1 cellular context compared by ENCODE assay signal in the genomic region with DNA sequence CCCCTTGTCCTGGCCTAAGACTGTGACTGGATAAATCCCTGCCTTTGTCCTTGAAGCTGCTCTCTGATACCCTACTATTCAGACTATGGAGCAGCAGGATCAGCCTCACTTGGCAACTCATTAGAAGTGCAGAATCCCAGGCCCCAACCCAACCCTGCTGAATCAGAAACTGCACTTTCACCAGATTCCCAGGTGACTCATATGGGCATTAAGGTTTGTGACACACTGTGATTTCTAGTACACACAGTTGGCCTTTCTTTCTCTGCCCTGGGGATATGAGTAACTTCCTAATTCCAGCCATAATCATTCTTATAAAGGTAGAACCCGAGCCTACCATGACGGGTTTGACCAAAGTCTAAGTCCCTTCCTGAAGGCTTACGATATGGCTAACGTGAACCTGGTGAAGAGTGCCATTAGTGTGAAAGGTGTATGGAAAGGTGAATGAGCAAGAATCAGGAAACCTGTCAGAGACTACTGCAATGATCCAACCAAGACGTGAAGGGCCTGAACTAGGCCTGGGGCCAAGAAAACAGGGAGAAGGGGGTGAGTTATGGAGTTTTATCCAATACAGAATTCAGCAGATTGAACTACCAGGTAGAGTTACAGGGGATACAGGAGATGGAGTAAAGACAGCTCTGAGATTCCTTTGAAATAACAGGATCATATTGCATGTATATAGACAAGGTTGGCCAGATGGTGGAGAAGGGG.
TF ChIP-seq lines count a peak whose summit lies in the region.

No MANE protein-coding gene starts in this region.

TF ChIP-seq in A549, 52 proteins besides CTCF, POLR2A, EP300 and RAD21 (continued from another document):
- TF ChIP-seq HOXB5 (CRISPR knock-in tag; IDR thresholded peaks at IDR 0.05) = no peak
- TF ChIP-seq, protein P1, sequence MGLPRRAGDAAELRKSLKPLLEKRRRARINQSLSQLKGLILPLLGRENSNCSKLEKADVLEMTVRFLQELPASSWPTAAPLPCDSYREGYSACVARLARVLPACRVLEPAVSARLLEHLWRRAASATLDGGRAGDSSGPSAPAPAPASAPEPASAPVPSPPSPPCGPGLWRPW (IDR thresholded peaks at IDR 0.05) = peak; percentile 13; the same call in 1 of the 2 replicates
- TF ChIP-seq RNF2 (IDR thresholded peaks at IDR 0.05; ENCODE audit: borderline replicate concordance, low read depth) = no peak
- TF ChIP-seq, protein P2, sequence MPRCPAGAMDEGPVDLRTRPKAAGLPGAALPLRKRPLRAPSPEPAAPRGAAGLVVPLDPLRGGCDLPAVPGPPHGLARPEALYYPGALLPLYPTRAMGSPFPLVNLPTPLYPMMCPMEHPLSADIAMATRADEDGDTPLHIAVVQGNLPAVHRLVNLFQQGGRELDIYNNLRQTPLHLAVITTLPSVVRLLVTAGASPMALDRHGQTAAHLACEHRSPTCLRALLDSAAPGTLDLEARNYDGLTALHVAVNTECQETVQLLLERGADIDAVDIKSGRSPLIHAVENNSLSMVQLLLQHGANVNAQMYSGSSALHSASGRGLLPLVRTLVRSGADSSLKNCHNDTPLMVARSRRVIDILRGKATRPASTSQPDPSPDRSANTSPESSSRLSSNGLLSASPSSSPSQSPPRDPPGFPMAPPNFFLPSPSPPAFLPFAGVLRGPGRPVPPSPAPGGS (IDR thresholded peaks at IDR 0.05) = peak; percentile 75; the same call in 1 of the 3 replicates
- no peak for TF ChIP-seq HEYL (CRISPR knock-in tag; IDR thresholded peaks at IDR 0.05)
- TF ChIP-seq, protein P3, sequence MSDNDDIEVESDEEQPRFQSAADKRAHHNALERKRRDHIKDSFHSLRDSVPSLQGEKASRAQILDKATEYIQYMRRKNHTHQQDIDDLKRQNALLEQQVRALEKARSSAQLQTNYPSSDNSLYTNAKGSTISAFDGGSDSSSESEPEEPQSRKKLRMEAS (IDR thresholded peaks at IDR 0.05) = peak; percentile 83
- peak; percentile 91 for TF ChIP-seq FOSL2 (IDR thresholded peaks at IDR 0.05)
- peak; percentile 96 for TF ChIP-seq FOSL2 (CRISPR knock-in tag; IDR thresholded peaks at IDR 0.05)
- TF ChIP-seq CEBPB (IDR thresholded peaks at IDR 0.05) = peak in 1 of 2 experiments; percentile 80; a peak in 2 of 4 replicates
- no peak for TF ChIP-seq MYC (IDR thresholded peaks at IDR 0.05; ENCODE audit: borderline replicate concordance, low read length)
- peak; percentile 87 to 92; a peak in 4 of 5 replicates for TF ChIP-seq JUN (IDR thresholded peaks at IDR 0.05)
- TF ChIP-seq ZC3H11A (IDR thresholded peaks at IDR 0.05) = no peak
- TF ChIP-seq, protein P4, sequence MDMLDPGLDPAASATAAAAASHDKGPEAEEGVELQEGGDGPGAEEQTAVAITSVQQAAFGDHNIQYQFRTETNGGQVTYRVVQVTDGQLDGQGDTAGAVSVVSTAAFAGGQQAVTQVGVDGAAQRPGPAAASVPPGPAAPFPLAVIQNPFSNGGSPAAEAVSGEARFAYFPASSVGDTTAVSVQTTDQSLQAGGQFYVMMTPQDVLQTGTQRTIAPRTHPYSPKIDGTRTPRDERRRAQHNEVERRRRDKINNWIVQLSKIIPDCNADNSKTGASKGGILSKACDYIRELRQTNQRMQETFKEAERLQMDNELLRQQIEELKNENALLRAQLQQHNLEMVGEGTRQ (IDR thresholded peaks at IDR 0.05) = no peak
- TF ChIP-seq NFE2L2 (conservative IDR thresholded peaks at IDR 0.05; ENCODE audit: low read length) = no peak
- TF ChIP-seq MAFK (IDR thresholded peaks at IDR 0.05; ENCODE audit: partially characterized antibody) = peak; percentile 87
